Comparison of ENCODE assay signal across 8 cellular contexts in the genomic region with DNA sequence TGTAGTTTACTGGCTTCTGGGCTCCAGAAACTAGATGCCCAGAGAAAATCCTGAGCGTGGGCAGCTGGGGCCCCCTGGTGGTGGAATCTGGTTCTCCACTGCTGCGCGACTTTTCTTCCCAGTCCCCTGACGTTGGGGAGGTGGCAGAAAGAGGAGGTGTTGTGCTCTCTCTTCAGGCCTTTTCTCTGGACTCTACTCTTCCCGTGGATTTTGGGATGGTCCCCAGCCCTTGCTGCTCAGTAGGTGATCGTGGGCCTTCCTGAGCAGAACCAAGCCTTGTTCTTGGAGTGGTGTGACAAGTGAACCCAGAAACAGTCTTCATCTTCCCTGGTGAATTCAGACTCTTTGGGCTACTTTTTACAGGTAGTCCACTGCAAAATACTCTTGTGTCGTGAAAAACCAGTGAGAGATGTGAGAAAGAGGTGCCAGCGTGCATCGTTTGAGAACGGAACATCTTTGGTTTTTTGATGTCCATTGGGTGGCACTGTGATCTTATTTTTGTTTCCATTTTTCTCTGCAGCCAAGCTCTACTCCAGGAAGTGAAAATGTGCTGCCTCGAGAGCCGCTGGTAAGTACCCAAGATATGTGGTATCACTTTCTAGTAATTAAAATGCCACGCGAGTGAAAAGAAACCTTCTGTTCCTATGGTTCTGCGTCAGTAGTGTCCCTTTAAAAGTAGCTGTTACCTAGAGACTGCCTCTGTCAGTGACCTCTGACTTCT. TPM values are rescaled to one million over a fixed set of nuclear protein-coding genes. Genes with fewer than 3 reads are reported as not detected.
DNase-seq lines count a peak whose midpoint lies in the region; ATAC-seq and TF ChIP-seq lines count a peak whose summit lies in the region.

No MANE protein-coding gene starts in this region.

- H3K9ac ChIP-seq in iPS-20b (ENCODE audit: low read depth, low read length) (peak overlapping the region; percentile 5; the same call in 1 of the 2 replicates), skeletal muscle satellite cell (ENCODE audit: low read depth, low read length) (peak overlapping the region; percentile 29)

- in situ Hi-C loops in GM13977 (cut with MboI; ENCODE audit: low pct_unique_long_range_greater_than_20kb, low sequenced_read_pairs, unreplicated experiment) = no loop called here

- peak; percentile 92 for TF ChIP-seq CTCF in GM13977 (IDR thresholded peaks at IDR 0.05; ENCODE audit: extremely low read depth, insufficient read depth, missing control alignments)

- ATAC-seq in HG02852 (IDR thresholded peaks at IDR 0.05; ENCODE audit: unreplicated experiment) (peak; percentile 76), HG03469 (IDR thresholded peaks at IDR 0.05; ENCODE audit: unreplicated experiment) (no peak)

- H3K27ac ChIP-seq in iPS-20b (ENCODE audit: low read length) = no peak overlapping the region

- H3K9me3 ChIP-seq in iPS-20b (ENCODE audit: insufficient read depth, low read depth, low read length) = no peaks in the 10 kb centered on the region
- no peaks in the 10 kb centered on the region for H3K9me3 ChIP-seq in skeletal muscle satellite cell (replicated peaks; ENCODE audit: low read length)

- H3K4me1 ChIP-seq in iPS-20b (ENCODE audit: insufficient read depth, low read length) (peaks cover 3% of the 10 kb centered on the region; the same call in 1 of the 2 replicates), skeletal muscle satellite cell (ENCODE audit: control insufficient read depth, insufficient read depth, low read length) (peaks cover 9% of the 10 kb centered on the region)

- H3K36me3 ChIP-seq in iPS-20b (ENCODE audit: insufficient read depth, low read depth, low read length) = peaks cover 6% of the 10 kb centered on the region; the same call in 1 of the 2 replicates
- H3K36me3 ChIP-seq in skeletal muscle satellite cell (ENCODE audit: insufficient read depth, low read length) = no peaks in the 10 kb centered on the region

- H3K4me3 ChIP-seq in iPS-20b (ENCODE audit: low read length) = no peak overlapping the region
- peak overlapping the region; percentile 40 for H3K4me3 ChIP-seq in skeletal muscle satellite cell (ENCODE audit: low read length)

- DNase-seq in GM13977 (ENCODE audit: low spot score) (peak; percentile 79), NCI-H1694 (lab: John Stamatoyannopoulos, UW) (peak; percentile 47), T-helper 9 cell (peak; percentile 76), astrocyte of the hippocampus (ENCODE audit: low read depth, low spot score) (peak; percentile 81)

- H3K27me3 ChIP-seq in iPS-20b (ENCODE audit: insufficient read depth, low read length) = no peaks in the 10 kb centered on the region
- no peaks in the 10 kb centered on the region for H3K27me3 ChIP-seq in skeletal muscle satellite cell (ENCODE audit: control insufficient read depth, insufficient read depth, low read length)

- peak overlapping the region; percentile 76 for H3K4me2 ChIP-seq in skeletal muscle satellite cell (ENCODE audit: low read length)

RNA-seq across cellular contexts. Expression of a gene that starts 20.2 kb away (rescaled TPM):
- 14.7 and 16.2 TPM in 2 replicates for total RNA-seq in skeletal muscle satellite cell (2012; rRNA removed)

RNA-seq across cellular contexts. Expression of a gene that starts 22.6 kb away (rescaled TPM):
- total RNA-seq in skeletal muscle satellite cell (2012; rRNA removed) = 34.0 and 36.5 TPM in 2 replicates

RNA-seq across cellular contexts. Expression of a gene that starts 45.1 kb away (rescaled TPM):
- 0.22 and 0.25 TPM in 2 replicates for total RNA-seq in skeletal muscle satellite cell (2012; rRNA removed)
